Comparison of ENCODE assay signal across 1 cellular context in genomic region chr2:110852541-110853263, GRCh38.
TF ChIP-seq lines count a peak whose summit lies in the region.

No MANE protein-coding gene starts in this region.

TF ChIP-seq in IMR-90, 13 proteins besides CTCF, POLR2A, EP300 and RAD21 (continued from another document):
- TF ChIP-seq SMC3 (IDR thresholded peaks at IDR 0.05; ENCODE audit: low read depth, low read length) (no peak), BHLHE40 (IDR thresholded peaks at IDR 0.05; ENCODE audit: low read depth, low read length) (no peak), USF2 (IDR thresholded peaks at IDR 0.05; ENCODE audit: low read depth, low read length) (no peak)
